In the genomic region with DNA sequence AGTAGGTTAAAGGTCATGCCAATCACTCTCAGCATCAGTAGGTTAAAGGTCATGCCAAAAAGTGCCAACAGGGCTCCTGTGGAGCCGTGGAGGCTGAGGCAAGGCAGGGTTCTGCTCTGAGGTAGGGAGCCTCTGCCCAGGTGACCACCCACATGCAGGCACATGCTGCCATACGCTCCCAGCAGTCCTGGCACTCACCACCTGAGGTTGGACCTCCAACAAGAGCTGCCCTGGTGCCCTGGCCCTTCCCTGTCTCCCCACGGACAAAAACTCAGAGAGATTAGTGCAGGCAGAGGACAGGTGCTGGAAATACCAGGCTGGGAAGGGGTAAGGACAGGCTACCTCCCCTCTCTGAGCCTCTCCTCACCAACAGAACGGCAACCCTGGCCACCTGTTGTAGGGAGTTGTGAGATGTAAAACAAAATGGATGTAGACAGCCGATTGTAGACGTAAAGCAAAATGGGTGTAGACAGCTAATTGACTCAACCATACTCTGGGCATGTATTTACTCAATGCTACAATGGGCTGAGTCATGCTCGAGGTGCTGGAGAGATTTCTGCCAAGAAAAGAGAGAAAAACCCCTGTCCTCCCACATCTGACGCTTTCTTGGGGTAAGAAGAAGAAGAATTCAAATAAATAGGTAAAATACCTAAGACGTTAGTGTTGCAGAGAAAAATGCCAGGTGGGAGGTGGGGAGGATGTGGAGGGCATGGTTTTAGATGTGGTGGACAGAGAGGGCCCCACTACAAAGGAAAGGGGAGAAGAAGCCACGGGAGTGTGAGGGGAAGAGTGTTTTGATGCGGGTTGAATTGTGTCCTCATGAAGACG, we compare ENCODE assay signal across 9 cellular contexts. TPM values are rescaled to one million over a fixed set of nuclear protein-coding genes. Genes with fewer than 3 reads are reported as not detected.
DNase-seq lines count a peak whose midpoint lies in the region; ATAC-seq, FAIRE-seq and TF ChIP-seq lines count a peak whose summit lies in the region.
"Had no signal": no experiment of that assay in that cellular context is flagged by ENCODE, and none has a peak within 500 bp of the region (broad histone marks: within the 10 kb centered on the region; RNA-seq: fewer than 3 reads in every experiment).

No MANE protein-coding gene starts in this region.

- H3K9me3 ChIP-seq in A549 (no peaks in the 10 kb centered on the region), adipocyte (ENCODE audit: control insufficient read depth, low read length) (no peaks in the 10 kb centered on the region), lower lobe of right lung (no peaks in the 10 kb centered on the region), tibial nerve (no peaks in the 10 kb centered on the region)

- TF ChIP-seq CTCF in A549 (IDR thresholded peaks at IDR 0.05), result no peak
- no peak for TF ChIP-seq CTCF in lower lobe of right lung (IDR thresholded peaks at IDR 0.05)
- TF ChIP-seq CTCF in tibial nerve (IDR thresholded peaks at IDR 0.05), result no peak

- H3K27ac ChIP-seq in A549, result peak overlapping the region; percentile 83 to 95
- peak overlapping the region; percentile 31 for H3K27ac ChIP-seq in lower lobe of right lung
- H3K27ac ChIP-seq in tibial nerve, result no peak overlapping the region

- POLR2A ChIA-PET in A549 (lab: Yijun Ruan, JAX), result interaction anchor here (1.3 kb wide), 1 partner anchor 38 kb away, joined by 7 read pairs; no protein-coding TSS in a partner anchor

- no peak; a peak in 1 of 5 replicates for TF ChIP-seq RAD21 in A549 (conservative IDR thresholded peaks at IDR 0.05 in 1 of 2, IDR thresholded peaks at IDR 0.05 in 1 of 2)
- no peak for TF ChIP-seq RAD21 in Ishikawa (IDR thresholded peaks at IDR 0.05; ENCODE audit: low read depth)

- H3K9ac ChIP-seq in adipocyte (ENCODE audit: low read length), result no peak overlapping the region

- H3K36me3 ChIP-seq in adipocyte (ENCODE audit: control insufficient read depth, insufficient read depth, low read length, severe bottlenecking) (peaks cover 4% of the 10 kb centered on the region), lower lobe of right lung (no peaks in the 10 kb centered on the region), tibial nerve (no peaks in the 10 kb centered on the region)

- H3K4me1 ChIP-seq in A549 (peaks cover 81% of the 10 kb centered on the region), adipocyte (ENCODE audit: control insufficient read depth, insufficient read depth, low read length) (peaks cover 63% of the 10 kb centered on the region), lower lobe of right lung (peaks cover 35% of the 10 kb centered on the region), tibial nerve (peaks cover 0 to 65% (median 18%) of the 10 kb centered on the region in 4 donors)

- H3K27me3 ChIP-seq in adipocyte (replicated peaks; ENCODE audit: control insufficient read depth, insufficient read depth, low read length) (no peaks in the 10 kb centered on the region), lower lobe of right lung (ENCODE audit: low read depth) (no peaks in the 10 kb centered on the region), tibial nerve (no peaks in the 10 kb centered on the region)

- WGBS in A549 (ENCODE audit: missing lambda C conversion rate), result 19% methylated on average over 10 of the region's 12 CpGs
- 71 to 78% methylated on average over 12 of the region's 12 CpGs for WGBS in tibial nerve, 2 donors

- DNase-seq in A549 (ENCODE audit: low read depth in 1 of 2, low spot score in 1 of 2) (peak; percentile 89 to 94), adipocyte (ENCODE audit: low read depth) (peak; percentile 72), lower lobe of right lung (no peak), tibial nerve (ENCODE audit: low spot score in 2 of 2) (no peak), superior temporal gyrus (ENCODE audit: extremely low spot score) (no peak), frontal cortex (ENCODE audit: low spot score in 2 of 2) (no peak)

- H3K4me3 ChIP-seq in A549, result no peak overlapping the region
- no peak overlapping the region for H3K4me3 ChIP-seq in adipocyte (ENCODE audit: low read length)
- no peak overlapping the region for H3K4me3 ChIP-seq in lower lobe of right lung
- no peak overlapping the region for H3K4me3 ChIP-seq in tibial nerve

- intact Hi-C loops in lower lobe of right lung (cut with DNase I), result no loop called here

- TF ChIP-seq POLR2A in A549 (IDR thresholded peaks at IDR 0.05; ENCODE audit: low read length) (no peak), tibial nerve (IDR thresholded peaks at IDR 0.05) (no peak)

- peak overlapping the region; percentile 45 for H3K4me2 ChIP-seq in A549

- FAIRE-seq in A549 (lab: Jason Lieb, UNC) (peak; percentile 68), frontal cortex (lab: Jason Lieb, UNC) (no peak)
- FAIRE-seq: H1 had no signal

- ATAC-seq in A549, result peak; percentile 63 to 79
- ATAC-seq in lower lobe of right lung, result peak in 1 of 2 donors; percentile 23
- no peak for ATAC-seq in GM19324 (IDR thresholded peaks at IDR 0.05; ENCODE audit: low FRiP score, unreplicated experiment)

- CTCF ChIA-PET in A549 (lab: Yijun Ruan, JAX), result interaction anchor here (13.9 kb wide), 1 partner anchor 31 kb away, joined by 120 read pairs; a partner anchor contains a TSS

- peak; percentile 58 to 83; a peak in 3 of 5 replicates for TF ChIP-seq EP300 in A549 (IDR thresholded peaks at IDR 0.05)
- TF ChIP-seq EP300 in Ishikawa (IDR thresholded peaks at IDR 0.05; ENCODE audit: borderline replicate concordance), result no peak
- TF ChIP-seq EP300 in tibial nerve (IDR thresholded peaks at IDR 0.05), result no peak

TF ChIP-seq in A549, 52 proteins besides CTCF, POLR2A, EP300 and RAD21 (continues in another document):
- TF ChIP-seq JUNB (IDR thresholded peaks at IDR 0.05), result peak; percentile 85
- peak in 1 of 2 experiments; percentile 74; a peak in 3 of 5 replicates for TF ChIP-seq JUN (IDR thresholded peaks at IDR 0.05)
- no peak for TF ChIP-seq MYC (IDR thresholded peaks at IDR 0.05; ENCODE audit: borderline replicate concordance, low read length)
- TF ChIP-seq FOSB (CRISPR knock-in tag; IDR thresholded peaks at IDR 0.05), result no peak
- TF ChIP-seq ESRRA (IDR thresholded peaks at IDR 0.05; ENCODE audit: borderline replicate concordance, low read length), result no peak
- TF ChIP-seq NFE2L2 (conservative IDR thresholded peaks at IDR 0.05; ENCODE audit: low read length), result peak; percentile 70
- no peak for TF ChIP-seq CHD2 (IDR thresholded peaks at IDR 0.05; ENCODE audit: low read length, partially characterized antibody)
- TF ChIP-seq, protein P1, sequence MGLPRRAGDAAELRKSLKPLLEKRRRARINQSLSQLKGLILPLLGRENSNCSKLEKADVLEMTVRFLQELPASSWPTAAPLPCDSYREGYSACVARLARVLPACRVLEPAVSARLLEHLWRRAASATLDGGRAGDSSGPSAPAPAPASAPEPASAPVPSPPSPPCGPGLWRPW (IDR thresholded peaks at IDR 0.05), result no peak
- peak; percentile 63; the same call in 1 of the 2 replicates for TF ChIP-seq EHF (CRISPR knock-in tag; IDR thresholded peaks at IDR 0.05)
- peak in 1 of 2 experiments; percentile 64; a peak in 2 of 4 replicates for TF ChIP-seq CEBPB (IDR thresholded peaks at IDR 0.05)
- 0 out of 2 replicates have a peak, but pooled peaks have one; percentile 36 for TF ChIP-seq HOXA7 (CRISPR knock-in tag; IDR thresholded peaks at IDR 0.05)
- 0 out of 3 replicates have a peak, but pooled peaks have one; percentile 5 for TF ChIP-seq SMC3 (IDR thresholded peaks at IDR 0.05)

TF ChIP-seq in Ishikawa, 13 proteins besides CTCF, POLR2A, EP300 and RAD21:
- TF ChIP-seq NFIC (IDR thresholded peaks at IDR 0.05) (0 out of 2 replicates have a peak, but pooled peaks have one; percentile 14), CREB1 (IDR thresholded peaks at IDR 0.05; ENCODE audit: low read depth) (no peak)

RNA-seq across cellular contexts. Expression of a gene that starts 32.4 kb away (rescaled TPM):
- polyA plus RNA-seq in A549 (2011; rRNA removed), result 4.9 and 6.3 TPM in 2 replicates
- 3.3 and 5.0 TPM in 2 replicates for polyA plus RNA-seq in A549 (2012; cell fraction: cytosol; rRNA removed)
- polyA plus RNA-seq in A549 (2012; cell fraction: nucleus; rRNA removed), result 21.8 and 25.3 TPM in 2 replicates
- 9.9 to 17.1 TPM (median 14.4 TPM) in 3 replicates for polyA plus RNA-seq in A549 (2017; fragmentation: RNase III; extraction: RNeasy Plus Mini Kit Qiagen cat#74134 plus additional on column Dnase treatment)
- 9.0 and 9.7 TPM in 2 replicates for polyA minus RNA-seq in A549 (2011; rRNA and poly(A)+ RNA removed)
- 39.5 TPM for total RNA-seq in lower lobe of right lung
- 100 to 1,000 TPM in 2 of 4 donors, 10 to 100 TPM in 2; 67.1 to 276 (median 134) TPM for total RNA-seq in tibial nerve
- 1.2 TPM for total RNA-seq in frontal cortex

Comparison
In these comparisons a context has a peak if more than half of its experiments do, and no peak if none do; other contexts are left out.
1. DNase-seq: peak in A549 (2 of 2) and adipocyte (single experiment); none in lower lobe of right lung (single experiment), tibial nerve (0 of 2), superior temporal gyrus (single experiment) and frontal cortex (0 of 2).
2. H3K27ac ChIP-seq: peak in A549 (2 of 2) and lower lobe of right lung (single experiment); none in tibial nerve (0 of 4).
3. RNA of a gene that starts 32.4 kb away (total RNA-seq): 67.1 to 276 TPM in tibial nerve and 39.5 TPM in lower lobe of right lung (single experiment); 1.2 TPM in frontal cortex (single experiment); every median in the first group is over 10 times any median in the second.